ENCODE assay signal across 7 cellular contexts in the genomic region with DNA sequence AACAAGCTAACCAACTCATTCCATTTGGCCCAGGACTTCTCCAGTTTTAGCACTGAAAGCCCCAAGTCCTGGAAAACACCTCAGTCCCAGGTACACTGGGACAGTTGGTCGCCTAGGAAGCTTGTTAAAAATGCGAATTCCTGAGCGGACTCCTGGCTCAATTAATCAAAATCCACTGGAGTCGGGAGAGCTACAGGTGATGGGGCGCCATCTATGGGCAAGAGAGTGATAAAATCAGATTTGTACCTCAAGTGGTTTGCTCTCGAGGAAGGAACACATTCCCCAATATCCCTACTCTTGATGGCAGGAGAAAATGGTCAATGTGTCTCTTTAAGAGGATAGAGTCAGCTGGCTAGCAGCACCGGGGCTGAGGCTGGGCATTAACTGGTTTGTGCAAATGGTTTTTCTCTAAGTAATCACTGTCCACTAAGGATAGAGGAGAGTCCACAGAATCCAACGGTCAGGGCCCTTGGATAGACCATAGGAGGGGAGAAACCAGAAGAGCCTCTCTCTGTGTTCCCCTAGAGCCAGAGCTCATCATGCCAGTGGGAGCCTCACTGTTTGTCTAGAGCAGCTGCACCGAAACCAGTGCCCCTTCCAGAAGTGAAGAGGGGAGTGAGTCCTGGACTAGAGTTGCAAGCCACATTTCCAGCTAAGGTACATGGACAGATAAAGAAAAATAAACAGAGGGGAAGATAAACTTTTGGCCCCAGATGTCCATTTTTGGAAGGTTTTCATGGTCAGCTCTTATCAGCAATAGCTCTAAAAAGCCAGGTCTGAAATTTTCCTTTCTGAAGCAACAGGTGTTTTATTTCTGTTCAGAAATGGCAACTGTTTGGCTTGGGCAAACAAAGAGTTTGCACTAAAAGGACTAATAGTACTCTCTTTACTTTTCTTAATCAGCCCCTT.
A peak's percentile ranks its signal among the peaks of the same experiment; 100 is the strongest.
DNase-seq lines count a peak whose midpoint lies in the region; ATAC-seq and TF ChIP-seq lines count a peak whose summit lies in the region.

No MANE protein-coding gene starts in this region.

- H3K27me3 Mint-ChIP-seq in brain: peaks cover 17% of the 10 kb centered on the region

- no peaks in the 10 kb centered on the region for H3K36me3 ChIP-seq in SU-DHL-6 (ENCODE audit: low read length)
- no peaks in the 10 kb centered on the region for H3K36me3 ChIP-seq in smooth muscle cell (ENCODE audit: low read depth)

- DNase-seq in GM03348 (ENCODE audit: low spot score): peak; percentile 66
- peak; percentile 65 for DNase-seq in NCI-H1048 (lab: John Stamatoyannopoulos, UW)
- DNase-seq in iPS-NIHi7 (ENCODE audit: extremely low spot score): peak; percentile 82
- DNase-seq in smooth muscle cell (lab: John Stamatoyannopoulos, UW; ENCODE audit: unreplicated experiment): no peak

- H3K4me3 ChIP-seq in SU-DHL-6 (ENCODE audit: insufficient read depth, low read length, poor library complexity, severe bottlenecking) (no peak overlapping the region), smooth muscle cell (peak overlapping the region; percentile 33)

- H3K79me2 ChIP-seq in SU-DHL-6 (ENCODE audit: insufficient read depth, low read length) (no peaks in the 10 kb centered on the region), smooth muscle cell (ENCODE audit: low read depth) (no peaks in the 10 kb centered on the region)

- 23% methylated on average over 9 of the region's 9 CpGs for WGBS in smooth muscle cell (ENCODE audit: low lambda C conversion rate)

- peak; percentile 67 for TF ChIP-seq CTCF in SU-DHL-6 (IDR thresholded peaks at IDR 0.05; ENCODE audit: insufficient read depth, low read length, poor library complexity, severe bottlenecking)
- TF ChIP-seq CTCF in brain (conservative IDR thresholded peaks at IDR 0.05): peak; percentile 71 to 74
- peak; percentile 71 for TF ChIP-seq CTCF in smooth muscle cell (IDR thresholded peaks at IDR 0.05; ENCODE audit: borderline replicate concordance, insufficient read depth, poor library complexity, severe bottlenecking)

- no peaks in the 10 kb centered on the region for H3K9me2 ChIP-seq in SU-DHL-6 (replicated peaks; ENCODE audit: insufficient read depth, low read length)

- H4K20me1 ChIP-seq in SU-DHL-6 (ENCODE audit: low read depth, low read length) (no peaks in the 10 kb centered on the region), smooth muscle cell (ENCODE audit: low read depth) (no peaks in the 10 kb centered on the region)

- H3F3A ChIP-seq in SU-DHL-6 (ENCODE audit: insufficient read depth) (no peaks in the 10 kb centered on the region), smooth muscle cell (ENCODE audit: low read depth) (no peaks in the 10 kb centered on the region)

- H3K9ac ChIP-seq in SU-DHL-6 (ENCODE audit: low read length) (no peak overlapping the region), smooth muscle cell (ENCODE audit: low read depth) (no peak overlapping the region)

- H3K27ac ChIP-seq in SU-DHL-6 (ENCODE audit: low read depth, low read length): no peak overlapping the region
- no peak overlapping the region for H3K27ac ChIP-seq in smooth muscle cell (ENCODE audit: low read depth)

- no peak overlapping the region for H3K4me3 Mint-ChIP-seq in brain

- H3K36me3 Mint-ChIP-seq in brain: no peaks in the 10 kb centered on the region

- H3K9me3 Mint-ChIP-seq in brain: peaks cover 0 to 7% (median under 1%) of the 10 kb centered on the region in 5 experiments

- no peak for ATAC-seq in GM18519 (IDR thresholded peaks at IDR 0.05; ENCODE audit: low FRiP score, unreplicated experiment)

- H3K27ac Mint-ChIP-seq in brain: no peak overlapping the region

- peaks cover 11% of the 10 kb centered on the region for H3K4me1 Mint-ChIP-seq in brain

- H3K4me1 ChIP-seq in smooth muscle cell (ENCODE audit: low read depth): no peaks in the 10 kb centered on the region

- H3K27me3 ChIP-seq in SU-DHL-6 (ENCODE audit: low read length) (no peaks in the 10 kb centered on the region), smooth muscle cell (ENCODE audit: low read depth) (no peaks in the 10 kb centered on the region)

- H2AFZ ChIP-seq in SU-DHL-6 (ENCODE audit: low read depth, low read length, severe bottlenecking): no peak overlapping the region
- H2AFZ ChIP-seq in smooth muscle cell (ENCODE audit: low read depth): peak overlapping the region; percentile 62

- H3K9me3 ChIP-seq in SU-DHL-6 (ENCODE audit: insufficient read depth, low read length) (no peaks in the 10 kb centered on the region), smooth muscle cell (replicated peaks; ENCODE audit: low read depth) (no peaks in the 10 kb centered on the region)

- H3K4me2 ChIP-seq in SU-DHL-6 (ENCODE audit: low read depth, low read length, poor library complexity, severe bottlenecking): no peak overlapping the region
- peak overlapping the region; percentile 84 for H3K4me2 ChIP-seq in smooth muscle cell
